25 cellular contexts compared by ENCODE assay signal in the genomic region with DNA sequence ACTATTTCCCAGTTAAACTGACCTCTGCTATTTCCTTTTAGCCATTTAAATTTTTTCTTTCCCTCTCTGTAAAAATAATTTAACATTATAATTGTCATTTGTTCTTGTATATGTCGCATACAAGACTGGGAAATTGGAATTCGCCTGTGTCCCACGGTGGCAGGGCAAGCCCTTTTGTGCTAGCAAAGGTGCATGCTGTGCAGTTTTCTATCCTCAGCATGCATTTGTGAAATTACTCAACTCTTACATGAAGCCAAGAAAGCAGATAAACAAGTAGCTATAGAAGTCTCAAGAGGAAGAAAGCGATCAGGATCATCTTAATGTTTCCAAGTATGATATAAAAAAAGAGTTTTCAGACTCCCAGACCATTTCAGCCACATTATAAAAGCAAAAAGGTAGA.
"Had no signal": no experiment of that assay in that cellular context is flagged by ENCODE, and none has a peak within 500 bp of the region (broad histone marks: within the 10 kb centered on the region; RNA-seq: fewer than 3 reads in every experiment).

No MANE protein-coding gene starts in this region.

- ATAC-seq: activated CD4-positive, CD25-positive, alpha-beta regulatory T cell treated with anti-CD3 and anti-CD28 coated beads, Interleukin-2, amount 50 U/mL, for 24 hours; foreskin keratinocyte; left lung; natural killer cell had no signal

- DNase-seq: activated CD4-positive, alpha-beta T cell treated with anti-CD3 and anti-CD28 coated beads for 48 hours; activated CD4-positive, alpha-beta T cell treated with anti-CD3 and anti-CD28 coated beads, Interleukin-2, amount 50 U/mL, for 48 hours; activated CD8-positive, alpha-beta memory T cell treated with anti-CD3 and anti-CD28 coated beads for 24 hours; activated gamma-delta T cell treated with Interleukin-2 at 50 U/mL for 16 hours; activated naive CD4-positive, alpha-beta T cell treated with anti-CD3 and anti-CD28 coated beads, Interleukin-2, amount 50 U/mL, for 16 hours; amygdala; central memory CD4-positive, alpha-beta T cell; foreskin keratinocyte; left lung; mesendoderm; natural killer cell; ovary; stimulated activated CD4-positive, alpha-beta T cell treated with anti-CD3 and anti-CD28 coated beads, Interleukin-15, amount 100 ng/mL, for 24 hours; stimulated activated CD4-positive, alpha-beta T cell treated with anti-CD3 and anti-CD28 coated beads, Interleukin-2, amount 100 ng/mL, for 24 hours; stimulated activated naive CD4-positive, alpha-beta T cell; T-helper 9 cell had no signal

- H3K27ac ChIP-seq: breast epithelium, esophagus muscularis mucosa, foreskin keratinocyte, left lung, ovary, prostate gland, right atrium auricular region, tibial nerve, VCaP had no signal

- H3K27me3 Mint-ChIP-seq: dendritic cell treated with granulocyte-macrophage colony-stimulating factor and Interleukin-4, amounts not matched to agents 40 ng/mL and 50 ng/mL, for 4 days had no signal

- H3K4me1 Mint-ChIP-seq: natural killer cell had no signal

- H3K27me3 ChIP-seq: breast epithelium, esophagus muscularis mucosa, foreskin keratinocyte, left lung, ovary, right atrium auricular region, tibial nerve had no signal

- H3K9me3 ChIP-seq: ovary, prostate gland had no signal

- H3K4me1 ChIP-seq: breast epithelium, esophagus muscularis mucosa, foreskin keratinocyte, left lung, prostate gland, right atrium auricular region, tibial nerve had no signal

- H3K36me3 ChIP-seq: breast epithelium, esophagus muscularis mucosa, left lung, ovary, prostate gland, right atrium auricular region, tibial nerve had no signal

- H3K4me3 Mint-ChIP-seq: dendritic cell treated with granulocyte-macrophage colony-stimulating factor and Interleukin-4, amounts not matched to agents 40 ng/mL and 50 ng/mL, for 4 days; natural killer cell had no signal

- H3K36me3 Mint-ChIP-seq: natural killer cell had no signal

- H3K27ac Mint-ChIP-seq: dendritic cell treated with granulocyte-macrophage colony-stimulating factor and Interleukin-4, amounts not matched to agents 40 ng/mL and 50 ng/mL, for 4 days; natural killer cell had no signal

- H3K4me3 ChIP-seq: breast epithelium, esophagus muscularis mucosa, left lung, lung, ovary, prostate gland, right atrium auricular region, tibial nerve had no signal
